Comparison of ENCODE assay signal across 22 cellular contexts in genomic region chr17:7654832-7655540, GRCh38. TPM values are rescaled to one million over a fixed set of nuclear protein-coding genes. Genes with fewer than 3 reads are reported as not detected.
DNase-seq lines count a peak whose midpoint lies in the region; ATAC-seq and TF ChIP-seq lines count a peak whose summit lies in the region.
"Had no signal": no experiment of that assay in that cellular context is flagged by ENCODE, and none has a peak within 500 bp of the region (broad histone marks: within the 10 kb centered on the region; RNA-seq: fewer than 3 reads in every experiment).

No MANE protein-coding gene starts in this region.

- H3K4me3 Mint-ChIP-seq in glutamatergic neuron (ENCODE audit: unreplicated experiment) (peak overlapping the region; percentile 27), chondrocyte (ENCODE audit: unreplicated experiment) (no peak overlapping the region)
- H3K4me3 Mint-ChIP-seq: activated CD4-positive, alpha-beta memory T cell treated with anti-CD3 and anti-CD28 coated beads, Interleukin-2, amount 10 ng/mL, durations not matched to agents 7 days and 5 days; endodermal cell; immature natural killer cell had no signal

- TF ChIP-seq CTCF in cardiac muscle cell (IDR thresholded peaks at IDR 0.05; ENCODE audit: low read depth, low read length) (no peak), glutamatergic neuron (IDR thresholded peaks at IDR 0.05; ENCODE audit: partially characterized antibody, unreplicated experiment) (no peak), chondrocyte (IDR thresholded peaks at IDR 0.05) (no peak)

- peaks cover 30% of the 10 kb centered on the region for H3K4me1 Mint-ChIP-seq in glutamatergic neuron (ENCODE audit: low read depth, unreplicated experiment)
- peaks cover 25% of the 10 kb centered on the region for H3K4me1 Mint-ChIP-seq in chondrocyte (ENCODE audit: low read depth)

- H3K9me3 Mint-ChIP-seq in glutamatergic neuron (ENCODE audit: unreplicated experiment) (peaks cover 17% of the 10 kb centered on the region), chondrocyte (ENCODE audit: low read depth) (no peaks in the 10 kb centered on the region)
- H3K9me3 Mint-ChIP-seq: activated CD4-positive, alpha-beta memory T cell treated with anti-CD3 and anti-CD28 coated beads, Interleukin-2, amount 10 ng/mL, durations not matched to agents 7 days and 5 days; endodermal cell; immature natural killer cell had no signal

- H3K27me3 ChIP-seq in cardiac muscle cell: no peaks in the 10 kb centered on the region
- H3K27me3 ChIP-seq in right cardiac atrium (ENCODE audit: control insufficient read depth, insufficient read depth): no peaks in the 10 kb centered on the region
- H3K27me3 ChIP-seq in adipocyte (replicated peaks; ENCODE audit: control insufficient read depth, insufficient read depth, low read length): peaks cover 38% of the 10 kb centered on the region
- H3K27me3 ChIP-seq: right atrium auricular region had no signal

- H3K9me3 ChIP-seq in cardiac muscle cell (ENCODE audit: low read depth): no peaks in the 10 kb centered on the region
- H3K9me3 ChIP-seq in right cardiac atrium (ENCODE audit: control insufficient read depth, low read length): no peaks in the 10 kb centered on the region
- no peaks in the 10 kb centered on the region for H3K9me3 ChIP-seq in adipocyte (ENCODE audit: control insufficient read depth, low read length)
- H3K9me3 ChIP-seq: A549, heart right ventricle, right atrium auricular region had no signal

- H3K4me3 ChIP-seq in cardiac muscle cell (no peak overlapping the region), right cardiac atrium (ENCODE audit: low read length) (no peak overlapping the region), adipocyte (ENCODE audit: low read length) (no peak overlapping the region)
- H3K4me3 ChIP-seq: A549, heart right ventricle, right atrium auricular region had no signal

- H3K27ac Mint-ChIP-seq in glutamatergic neuron (ENCODE audit: unreplicated experiment) (no peak overlapping the region), chondrocyte (ENCODE audit: unreplicated experiment) (no peak overlapping the region)
- H3K27ac Mint-ChIP-seq: activated CD4-positive, alpha-beta memory T cell treated with anti-CD3 and anti-CD28 coated beads, Interleukin-2, amount 10 ng/mL, durations not matched to agents 7 days and 5 days; endodermal cell had no signal

- H3K4me1 ChIP-seq in cardiac muscle cell (ENCODE audit: low read depth) (peaks cover 32% of the 10 kb centered on the region), right cardiac atrium (ENCODE audit: control insufficient read depth, insufficient read depth, low read length) (peaks cover 2% of the 10 kb centered on the region), adipocyte (ENCODE audit: control insufficient read depth, insufficient read depth, low read length) (peaks cover 7% of the 10 kb centered on the region)

- intact Hi-C loops in right cardiac atrium (cut with DNase I): no loop called here

- WGBS in right cardiac atrium: 65% methylated on average over 16 of the region's 16 CpGs

- no peak overlapping the region for H3K9ac ChIP-seq in adipocyte (ENCODE audit: low read length)

- DNase-seq in cardiac muscle cell (ENCODE audit: low read depth in 1 of 2, low spot score in 1 of 2): peak in 1 of 2 donors; percentile 59
- DNase-seq in right cardiac atrium: no peak
- peak; percentile 14 for DNase-seq in adipocyte (ENCODE audit: low read depth)
- DNase-seq in glutamatergic neuron: no peak
- DNase-seq in chondrocyte (ENCODE audit: low spot score): no peak
- DNase-seq: activated CD4-positive, alpha-beta memory T cell treated with anti-CD3 and anti-CD28 coated beads, Interleukin-2, amount 10 ng/mL, durations not matched to agents 7 days and 5 days; activated naive CD4-positive, alpha-beta T cell treated with Interleukin-2 at 50 U/mL for 16 hours; C1 segment of cervical spinal cord; endodermal cell; GDM1; heart right ventricle; immature natural killer cell; KG1; NCI-H2081; NCI-H526; stimulated activated CD8-positive, alpha-beta memory T cell treated with anti-CD3 and anti-CD28 coated beads, Interleukin-4, amount 100 ng/mL, for 48 hours; T1000 had no signal

- H3K27me3 Mint-ChIP-seq in glutamatergic neuron (ENCODE audit: unreplicated experiment): peaks cover 27% of the 10 kb centered on the region
- peaks cover 9% of the 10 kb centered on the region for H3K27me3 Mint-ChIP-seq in chondrocyte (ENCODE audit: low read depth)

- H3K27ac ChIP-seq in cardiac muscle cell: peak overlapping the region; percentile 87
- H3K27ac ChIP-seq in right cardiac atrium (ENCODE audit: low read length): no peak overlapping the region
- H3K27ac ChIP-seq: A549, heart right ventricle, right atrium auricular region had no signal

- H3K36me3 ChIP-seq in cardiac muscle cell (peaks cover 2% of the 10 kb centered on the region), adipocyte (ENCODE audit: control insufficient read depth, insufficient read depth, low read length, severe bottlenecking) (no peaks in the 10 kb centered on the region)
- H3K36me3 ChIP-seq: right atrium auricular region had no signal

- peaks cover 4% of the 10 kb centered on the region for H3K36me3 Mint-ChIP-seq in glutamatergic neuron (ENCODE audit: unreplicated experiment)
- H3K36me3 Mint-ChIP-seq in chondrocyte (ENCODE audit: low read depth): no peaks in the 10 kb centered on the region

- ATAC-seq in right cardiac atrium: no peak
- no peak for ATAC-seq in GM19035 (IDR thresholded peaks at IDR 0.05; ENCODE audit: unreplicated experiment)
- ATAC-seq in GM18907 (IDR thresholded peaks at IDR 0.05; ENCODE audit: unreplicated experiment): no peak
- no peak for ATAC-seq in HG02759 (IDR thresholded peaks at IDR 0.05; ENCODE audit: unreplicated experiment)
- ATAC-seq: A549, heart right ventricle had no signal

RNA-seq across cellular contexts. Expression of gene ATP1B2, which starts 4.3 kb away (rescaled TPM):
- total RNA-seq in cardiac muscle cell: 26.2 and 34.6 TPM in 2 replicates
- 157 TPM in 2 replicates for polyA plus RNA-seq in cardiac muscle cell
- 10 to 100 TPM in 1 of 4 donors, 1 to 10 TPM in 3; 3.1 to 10.2 (median 5.3) TPM for total RNA-seq in right cardiac atrium
- 2.8 TPM for polyA plus RNA-seq in right cardiac atrium
- 11.3 TPM for total RNA-seq in glutamatergic neuron (ENCODE audit: unreplicated experiment)
- 0.77 to 2.2 TPM (median 0.90 TPM) in 3 replicates for total RNA-seq in chondrocyte
- polyA plus RNA-seq: immature natural killer cell had no signal

RNA-seq across cellular contexts. Expression of gene SHBG, which starts 25.1 kb away (rescaled TPM):
- total RNA-seq in cardiac muscle cell (2.2 and 2.8 TPM in 2 replicates), right cardiac atrium (1 to 10 TPM in 1 of 4 donors, under 1 TPM in 2, not detected in 1; 0.71 to 1.2 (median 0.82) TPM), glutamatergic neuron (ENCODE audit: unreplicated experiment) (not detected), chondrocyte (0.67 to 1.2 TPM (median 0.92 TPM) in 3 replicates)
- polyA plus RNA-seq in cardiac muscle cell (3.9 and 5.6 TPM in 2 replicates), right cardiac atrium (0.57 TPM)
- total RNA-seq: activated CD4-positive, alpha-beta memory T cell treated with anti-CD3 and anti-CD28 coated beads, Interleukin-2, amount 10 ng/mL, durations not matched to agents 7 days and 5 days had no signal
- polyA plus RNA-seq: immature natural killer cell had no signal

RNA-seq across cellular contexts. Expression of gene SAT2, which starts 27.4 kb away (rescaled TPM):
- 130 and 143 TPM in 2 replicates for total RNA-seq in cardiac muscle cell
- polyA plus RNA-seq in cardiac muscle cell: 142 and 148 TPM in 2 replicates
- 100 to 1,000 TPM in 2 of 4 donors, 10 to 100 TPM in 2; 85.1 to 117 (median 93.7) TPM for total RNA-seq in right cardiac atrium
- 141 TPM for polyA plus RNA-seq in right cardiac atrium
- 97.3 TPM for total RNA-seq in glutamatergic neuron (ENCODE audit: unreplicated experiment)
- total RNA-seq in chondrocyte: 82.1 to 85.0 TPM (median 84.9 TPM) in 3 replicates

RNA-seq across cellular contexts. Expression of gene TP53, which starts 32.3 kb away (rescaled TPM):
- 28.9 and 30.9 TPM in 2 replicates for total RNA-seq in cardiac muscle cell
- 19.4 and 25.4 TPM in 2 replicates for polyA plus RNA-seq in cardiac muscle cell
- total RNA-seq in right cardiac atrium: 10 to 100 TPM; 13.2 to 16.3 (median 14.2) TPM
- polyA plus RNA-seq in right cardiac atrium: 6.1 TPM
- total RNA-seq in glutamatergic neuron (ENCODE audit: unreplicated experiment): 38.2 TPM
- 74.5 to 77.7 TPM (median 74.9 TPM) in 3 replicates for total RNA-seq in chondrocyte

RNA-seq across cellular contexts. Expression of gene WRAP53, which starts 33.3 kb away (rescaled TPM):
- total RNA-seq in cardiac muscle cell: 11.5 and 12.0 TPM in 2 replicates
- 17.2 and 23.0 TPM in 2 replicates for polyA plus RNA-seq in cardiac muscle cell
- total RNA-seq in right cardiac atrium: 1 to 10 TPM; 4.0 to 6.3 (median 4.9) TPM
- 5.1 TPM for polyA plus RNA-seq in right cardiac atrium
- total RNA-seq in glutamatergic neuron (ENCODE audit: unreplicated experiment): 19.5 TPM
- total RNA-seq in chondrocyte: 6.5 to 12.6 TPM (median 7.1 TPM) in 3 replicates
